ENCODE assay signal across 16 cellular contexts in the genomic region with DNA sequence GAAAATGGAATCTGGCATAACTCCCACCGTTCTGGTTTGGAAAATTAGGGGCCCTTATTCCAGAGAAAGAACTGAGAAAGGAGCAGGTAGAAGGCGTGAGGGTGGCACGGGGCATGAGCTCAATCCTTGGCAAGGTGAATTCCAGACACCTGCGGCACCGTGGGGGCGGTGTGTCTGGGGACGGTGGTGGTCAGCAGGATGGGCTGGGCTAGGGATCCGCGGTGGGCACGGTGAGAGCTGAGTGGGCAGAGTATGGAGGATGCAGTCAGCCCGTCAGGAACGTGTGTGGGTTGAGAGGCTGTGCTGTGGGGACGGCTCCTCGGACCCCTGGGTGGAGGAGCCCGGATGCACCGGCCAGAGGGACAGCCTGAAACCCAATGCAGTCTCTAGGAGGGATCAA.
"Had no signal": no experiment of that assay in that cellular context is flagged by ENCODE, and none has a peak within 500 bp of the region (broad histone marks: within the 10 kb centered on the region; RNA-seq: fewer than 3 reads in every experiment).

No MANE protein-coding gene starts in this region.

- H3K9ac ChIP-seq: SK-N-SH had no signal

- H3K27ac Mint-ChIP-seq: activated CD4-positive, alpha-beta T cell treated with anti-CD3 and anti-CD28 coated beads, Interleukin-2, amount 10 ng/mL, durations not matched to agents 24 days and 14 days; activated CD8-positive, alpha-beta T cell treated with anti-CD3 and anti-CD28 coated beads for 36 hours; activated naive CD8-positive, alpha-beta T cell treated with anti-CD3 and anti-CD28 coated beads, Interleukin-2, amount 10 ng/mL, durations not matched to agents 7 days and 5 days; activated T-helper 1 cell treated with anti-CD3 and anti-CD28 coated beads, Interleukin-12 subunit alpha, Interleukin-12 subunit beta, Interleukin-2, Interleukin-4 antibody, amounts not matched to agents 30 ng/mL and 10 ng/mL and 1 ng/mL, durations not matched to agents 14 hours and 24 hours and 36 hours; stimulated activated naive B cell treated with anti-CD40 and anti-IgM and Interleukin-4, amounts not matched to agents 10 μg/mL and 1 μg/mL and 100 μg/mL, for 72 hours had no signal

- H3K9me3 ChIP-seq: left lung, SK-N-SH, transverse colon had no signal

- H3K27ac ChIP-seq: epithelial cell of prostate, left lung, transverse colon had no signal

- ATAC-seq: activated CD4-positive, CD25-positive, alpha-beta regulatory T cell treated with anti-CD3 and anti-CD28 coated beads, Interleukin-2, amount 50 U/mL, for 24 hours; activated CD8-positive, alpha-beta T cell treated with anti-CD3 and anti-CD28 coated beads for 36 hours; left lung; stimulated activated naive B cell treated with anti-CD40 and anti-IgM and Interleukin-4, amounts not matched to agents 10 μg/mL and 1 μg/mL and 100 μg/mL, for 72 hours had no signal

- H3K4me3 Mint-ChIP-seq: activated CD4-positive, alpha-beta T cell treated with anti-CD3 and anti-CD28 coated beads, Interleukin-2, amount 10 ng/mL, durations not matched to agents 24 days and 14 days; activated CD8-positive, alpha-beta T cell treated with anti-CD3 and anti-CD28 coated beads for 36 hours; activated naive CD8-positive, alpha-beta T cell treated with anti-CD3 and anti-CD28 coated beads, Interleukin-2, amount 10 ng/mL, durations not matched to agents 7 days and 5 days; activated T-helper 1 cell treated with anti-CD3 and anti-CD28 coated beads, Interleukin-12 subunit alpha, Interleukin-12 subunit beta, Interleukin-2, Interleukin-4 antibody, amounts not matched to agents 30 ng/mL and 10 ng/mL and 1 ng/mL, durations not matched to agents 14 hours and 24 hours and 36 hours; stimulated activated naive B cell treated with anti-CD40 and anti-IgM and Interleukin-4, amounts not matched to agents 10 μg/mL and 1 μg/mL and 100 μg/mL, for 72 hours had no signal

- H3K4me3 ChIP-seq: left lung, transverse colon had no signal

- H3K36me3 ChIP-seq: left lung, transverse colon had no signal

- H3K9me3 Mint-ChIP-seq: activated CD4-positive, alpha-beta T cell treated with anti-CD3 and anti-CD28 coated beads, Interleukin-2, amount 10 ng/mL, durations not matched to agents 24 days and 14 days; activated CD8-positive, alpha-beta T cell treated with anti-CD3 and anti-CD28 coated beads for 36 hours; activated naive CD8-positive, alpha-beta T cell treated with anti-CD3 and anti-CD28 coated beads, Interleukin-2, amount 10 ng/mL, durations not matched to agents 7 days and 5 days; activated T-helper 1 cell treated with anti-CD3 and anti-CD28 coated beads, Interleukin-12 subunit alpha, Interleukin-12 subunit beta, Interleukin-2, Interleukin-4 antibody, amounts not matched to agents 30 ng/mL and 10 ng/mL and 1 ng/mL, durations not matched to agents 14 hours and 24 hours and 36 hours; stimulated activated naive B cell treated with anti-CD40 and anti-IgM and Interleukin-4, amounts not matched to agents 10 μg/mL and 1 μg/mL and 100 μg/mL, for 72 hours had no signal

- H3K4me2 ChIP-seq: SK-N-SH had no signal

- H3K36me3 Mint-ChIP-seq: activated naive CD8-positive, alpha-beta T cell treated with anti-CD3 and anti-CD28 coated beads, Interleukin-2, amount 10 ng/mL, durations not matched to agents 7 days and 5 days had no signal

- DNase-seq: activated CD4-positive, alpha-beta T cell treated with anti-CD3 and anti-CD28 coated beads, Interleukin-2, amount 10 ng/mL, durations not matched to agents 24 days and 14 days; activated CD8-positive, alpha-beta T cell treated with anti-CD3 and anti-CD28 coated beads for 36 hours; activated gamma-delta T cell treated with Interleukin-2 at 50 U/mL for 16 hours; activated naive CD8-positive, alpha-beta T cell treated with anti-CD3 and anti-CD28 coated beads, Interleukin-2, amount 10 ng/mL, durations not matched to agents 7 days and 5 days; amniotic stem cell; cortex of kidney; left lung; retina; SK-N-SH; stimulated activated CD4-positive, alpha-beta T cell treated with anti-CD3 and anti-CD28 coated beads, Interleukin-2, amount 100 ng/mL, for 48 hours; stimulated activated CD8-positive, alpha-beta memory T cell treated with anti-CD3 and anti-CD28 coated beads, Interleukin-4, amount 100 ng/mL, for 48 hours; stimulated activated naive B cell treated with anti-CD40 and anti-IgM and Interleukin-4, amounts not matched to agents 10 μg/mL and 1 μg/mL and 100 μg/mL, for 72 hours; transverse colon had no signal
